8 cellular contexts compared by ENCODE assay signal in genomic region chr16:78100162-78100467, GRCh38. TPM values are rescaled to one million over a fixed set of nuclear protein-coding genes. Genes with fewer than 3 reads are reported as not detected.
DNase-seq lines count a peak whose midpoint lies in the region; ATAC-seq and TF ChIP-seq lines count a peak whose summit lies in the region.

No MANE protein-coding gene starts in this region.

- peak overlapping the region; percentile 94 for H3K27ac ChIP-seq in CD4-positive, CD25-positive, alpha-beta regulatory T cell (ENCODE audit: insufficient read depth, low read length, poor library complexity, severe bottlenecking)
- H3K27ac ChIP-seq in HUES64 (ENCODE audit: low read depth, low read length) = no peak overlapping the region

- no peaks in the 10 kb centered on the region for H3K36me3 ChIP-seq in CD4-positive, CD25-positive, alpha-beta regulatory T cell (ENCODE audit: control insufficient read depth, insufficient read depth, low read length)
- H3K36me3 ChIP-seq in HUES64 (ENCODE audit: insufficient read depth, low read length) = no peaks in the 10 kb centered on the region

- peaks cover 18% of the 10 kb centered on the region for H3K4me1 ChIP-seq in CD4-positive, CD25-positive, alpha-beta regulatory T cell (ENCODE audit: control insufficient read depth, insufficient read depth, low read length, poor library complexity, severe bottlenecking)
- 0 out of 2 replicates have a peak, but pooled peaks cover 3% of the 10 kb centered on the region for H3K4me1 ChIP-seq in HUES64 (ENCODE audit: insufficient read depth, low read length)

- peak overlapping the region; percentile 65 to 92 (median 69) for H3K27ac Mint-ChIP-seq in CD4-positive, CD25-positive, alpha-beta regulatory T cell
- H3K27ac Mint-ChIP-seq in nephron = no peak overlapping the region

- no peak for ATAC-seq in CD4-positive, CD25-positive, alpha-beta regulatory T cell (ENCODE audit: low read depth in 2 of 2)
- ATAC-seq in GM18517 (IDR thresholded peaks at IDR 0.05; ENCODE audit: unreplicated experiment) = no peak

- peaks cover 11 to 41% (median 21%) of the 10 kb centered on the region in 4 donors for H3K4me1 Mint-ChIP-seq in CD4-positive, CD25-positive, alpha-beta regulatory T cell
- H3K4me1 Mint-ChIP-seq in nephron = peaks cover 12% of the 10 kb centered on the region

- CTCF ChIA-PET in GM10248 (lab: Yijun Ruan, JAX) = interaction anchor here (0.6 to 3.2 kb wide), 20 partner anchors 9 to 605 kb away, joined by 3 to 20 read pairs (median 3); no protein-coding TSS in a partner anchor

- H3K4me3 Mint-ChIP-seq in CD4-positive, CD25-positive, alpha-beta regulatory T cell = peak overlapping the region; percentile 87 to 93 (median 89)
- H3K4me3 Mint-ChIP-seq in nephron = peak overlapping the region; percentile 90 to 93 (median 93)

- peaks cover 7% of the 10 kb centered on the region for H3K27me3 Mint-ChIP-seq in CD4-positive, CD25-positive, alpha-beta regulatory T cell
- peaks cover 3% of the 10 kb centered on the region for H3K27me3 Mint-ChIP-seq in nephron (ENCODE audit: low read depth)

- POLR2A ChIA-PET in GM10248 (lab: Yijun Ruan, JAX) = no interaction called here

- no peaks in the 10 kb centered on the region for H3K9me3 ChIP-seq in CD4-positive, CD25-positive, alpha-beta regulatory T cell (ENCODE audit: control insufficient read depth in 2 of 2, low read length in 2 of 2)
- no peaks in the 10 kb centered on the region for H3K9me3 ChIP-seq in HUES64 (ENCODE audit: insufficient read depth, low read depth, low read length)

- no peaks in the 10 kb centered on the region for H3K36me3 Mint-ChIP-seq in CD4-positive, CD25-positive, alpha-beta regulatory T cell
- peaks cover 5% of the 10 kb centered on the region for H3K36me3 Mint-ChIP-seq in nephron (ENCODE audit: low read depth)

- WGBS in HUES64 = 25% methylated on average over 6 of the region's 6 CpGs

- DNase-seq in CD4-positive, CD25-positive, alpha-beta regulatory T cell = no peak
- DNase-seq in choroid plexus epithelial cell (ENCODE audit: low read depth) = no peak
- no peak for DNase-seq in GM10248 (ENCODE audit: extremely low spot score)
- no peak for DNase-seq in NCI-H2196 (lab: John Stamatoyannopoulos, UW; ENCODE audit: unreplicated experiment)
- DNase-seq in HCEC 1CT = no peak

- peak overlapping the region; percentile 78; the same call in 1 of the 2 replicates for H3K9ac ChIP-seq in HUES64 (ENCODE audit: low read depth, low read length)

- H3K9me3 Mint-ChIP-seq in CD4-positive, CD25-positive, alpha-beta regulatory T cell = no peaks in the 10 kb centered on the region
- peaks cover 5% of the 10 kb centered on the region for H3K9me3 Mint-ChIP-seq in nephron

- no peak for TF ChIP-seq CTCF in choroid plexus epithelial cell (conservative IDR thresholded peaks at IDR 0.05; ENCODE audit: low read depth, low read length)
- TF ChIP-seq CTCF in nephron (IDR thresholded peaks at IDR 0.05; ENCODE audit: unreplicated experiment in 3 of 3) = peak in 1 of 3 experiments; percentile 2
- no peak for TF ChIP-seq CTCF in GM10248 (IDR thresholded peaks at IDR 0.05; ENCODE audit: control extremely low read depth, extremely low read depth, low read depth, missing control alignments)

- peak overlapping the region; percentile 77 for H3K4me3 ChIP-seq in CD4-positive, CD25-positive, alpha-beta regulatory T cell (ENCODE audit: low read depth, low read length)
- H3K4me3 ChIP-seq in HUES64 (ENCODE audit: low read length) = peak overlapping the region; percentile 86
- H3K4me3 ChIP-seq in choroid plexus epithelial cell (ENCODE audit: low read depth, low read length) = peak overlapping the region; percentile 98

- no peaks in the 10 kb centered on the region for H3K27me3 ChIP-seq in CD4-positive, CD25-positive, alpha-beta regulatory T cell (ENCODE audit: control insufficient read depth, insufficient read depth, low read length)
- no peaks in the 10 kb centered on the region for H3K27me3 ChIP-seq in HUES64 (ENCODE audit: insufficient read depth, low read length)

RNA-seq across cellular contexts. Expression of gene WWOX, which starts 0.7 kb away (rescaled TPM):
- 18.6 TPM for total RNA-seq in CD4-positive, CD25-positive, alpha-beta regulatory T cell
- polyA plus RNA-seq in CD4-positive, CD25-positive, alpha-beta regulatory T cell = 10 to 100 TPM; 10.3 to 13.6 (median 11.9) TPM
- polyA plus RNA-seq in HUES64 (2013, experiment 1 of 2) = 13.4 TPM
- 17.3 TPM for polyA plus RNA-seq in HUES64 (2013, experiment 2 of 2)

Comparison
In these comparisons a context has a peak if more than half of its experiments do, and no peak if none do; other contexts are left out.
1. H3K27ac Mint-ChIP-seq: peak in CD4-positive, CD25-positive, alpha-beta regulatory T cell (3 of 3); none in nephron (0 of 3).
2. Peak in every context shown above with its lines, with median percentiles within 50 percentile points of each other: H3K4me3 ChIP-seq.